ENCODE assay signal across 18 cellular contexts in genomic region chr7:92655346-92655884, GRCh38.
DNase-seq lines count a peak whose midpoint lies in the region; ATAC-seq and TF ChIP-seq lines count a peak whose summit lies in the region.
"Had no signal": no experiment of that assay in that cellular context is flagged by ENCODE, and none has a peak within 500 bp of the region (broad histone marks: within the 10 kb centered on the region; RNA-seq: fewer than 3 reads in every experiment).

No MANE protein-coding gene starts in this region.

- H3K9me3 Mint-ChIP-seq in activated CD4-positive, alpha-beta T cell treated with anti-CD3 and anti-CD28 coated beads, Interleukin-2, amount 10 ng/mL, durations not matched to agents 24 days and 14 days, result peaks cover 11% of the 10 kb centered on the region
- H3K9me3 Mint-ChIP-seq in natural killer cell treated with Interleukin-12 subunit alpha and Interleukin-12 subunit beta and Interleukin-15 and Interleukin-18, amount 100 ng/mL, for 72 hours, result peaks cover 3% of the 10 kb centered on the region
- H3K9me3 Mint-ChIP-seq in natural killer cell, result peaks cover 0 to 2% of the 10 kb centered on the region in 2 donors
- H3K9me3 Mint-ChIP-seq: CD8-positive, alpha-beta T cell had no signal

- no peak for TF ChIP-seq CTCF in natural killer cell (IDR thresholded peaks at IDR 0.05)

- H3K4me1 Mint-ChIP-seq in activated CD4-positive, alpha-beta T cell treated with anti-CD3 and anti-CD28 coated beads, Interleukin-2, amount 10 ng/mL, durations not matched to agents 24 days and 14 days, result peaks cover 54% of the 10 kb centered on the region
- peaks cover 44 to 61% of the 10 kb centered on the region in 2 donors for H3K4me1 Mint-ChIP-seq in natural killer cell treated with Interleukin-12 subunit alpha and Interleukin-12 subunit beta and Interleukin-15 and Interleukin-18, amount 100 ng/mL, for 72 hours (ENCODE audit: low read depth in 2 of 2)
- H3K4me1 Mint-ChIP-seq in natural killer cell, result peaks cover 17 to 24% of the 10 kb centered on the region in 2 donors

- H3K27ac Mint-ChIP-seq in activated CD4-positive, alpha-beta T cell treated with anti-CD3 and anti-CD28 coated beads, Interleukin-2, amount 10 ng/mL, durations not matched to agents 24 days and 14 days, result peak overlapping the region; percentile 49
- H3K27ac Mint-ChIP-seq in natural killer cell treated with Interleukin-12 subunit alpha and Interleukin-12 subunit beta and Interleukin-15 and Interleukin-18, amount 100 ng/mL, for 72 hours, result peak overlapping the region; percentile 20 to 70
- H3K27ac Mint-ChIP-seq in natural killer cell, result no peak overlapping the region
- H3K27ac Mint-ChIP-seq: CD8-positive, alpha-beta T cell had no signal

- no peak for ATAC-seq in natural killer cell treated with Interleukin-12 subunit alpha and Interleukin-12 subunit beta and Interleukin-15 and Interleukin-18, amount 100 ng/mL, for 72 hours
- ATAC-seq in natural killer cell (no peak), left lobe of liver (peak; percentile 96)
- ATAC-seq: CD8-positive, alpha-beta T cell had no signal

- peak overlapping the region; percentile 8 for H3K4me3 Mint-ChIP-seq in activated CD4-positive, alpha-beta T cell treated with anti-CD3 and anti-CD28 coated beads, Interleukin-2, amount 10 ng/mL, durations not matched to agents 24 days and 14 days
- peak overlapping the region; percentile 2 for H3K4me3 Mint-ChIP-seq in natural killer cell treated with Interleukin-12 subunit alpha and Interleukin-12 subunit beta and Interleukin-15 and Interleukin-18, amount 100 ng/mL, for 72 hours
- H3K4me3 Mint-ChIP-seq in natural killer cell, result no peak overlapping the region
- H3K4me3 Mint-ChIP-seq: CD8-positive, alpha-beta T cell had no signal

- H3K27me3 Mint-ChIP-seq in activated CD4-positive, alpha-beta T cell treated with anti-CD3 and anti-CD28 coated beads, Interleukin-2, amount 10 ng/mL, durations not matched to agents 24 days and 14 days, result no peaks in the 10 kb centered on the region
- H3K27me3 Mint-ChIP-seq in natural killer cell treated with Interleukin-12 subunit alpha and Interleukin-12 subunit beta and Interleukin-15 and Interleukin-18, amount 100 ng/mL, for 72 hours, result no peaks in the 10 kb centered on the region
- no peaks in the 10 kb centered on the region for H3K27me3 Mint-ChIP-seq in natural killer cell (ENCODE audit: low read depth in 2 of 2)

- intact Hi-C loops in activated CD4-positive, alpha-beta T cell treated with anti-CD3 and anti-CD28 coated beads, Interleukin-2, amount 10 ng/mL, durations not matched to agents 24 days and 14 days (cut with micrococcal nuclease), result no loop called here
- intact Hi-C loops in natural killer cell (cut with micrococcal nuclease), result no loop called here

- DNase-seq in activated CD4-positive, alpha-beta T cell treated with anti-CD3 and anti-CD28 coated beads, Interleukin-2, amount 10 ng/mL, durations not matched to agents 24 days and 14 days, result no peak
- DNase-seq in activated CD4-positive, alpha-beta T cell treated with anti-CD3 and anti-CD28 coated beads for 48 hours, result no peak
- no peak for DNase-seq in natural killer cell treated with Interleukin-12 subunit alpha and Interleukin-12 subunit beta and Interleukin-15 and Interleukin-18, amount 100 ng/mL, for 72 hours (ENCODE audit: low spot score)
- DNase-seq in natural killer cell, result no peak
- no peak for DNase-seq in left lobe of liver (ENCODE audit: low spot score)
- DNase-seq in NCI-H146 treated with DMSO at 0.1 percent for 48 hours (lab: John Stamatoyannopoulos, UW; ENCODE audit: unreplicated experiment), result no peak
- no peak for DNase-seq in stimulated activated CD4-positive, alpha-beta T cell treated with anti-CD3 and anti-CD28 coated beads, Interleukin-4, amount 100 ng/mL, for 1 hour
- no peak for DNase-seq in GM03348 (ENCODE audit: low spot score)
- DNase-seq: 8988T; CD8-positive, alpha-beta T cell; DMS79 treated with DMSO at 0.1 percent for 48 hours; GM23248; HCEC 1CT; NCI-H1048; NCI-H1436 treated with DMSO at 0.1 percent for 48 hours; NCI-H2081; NCI-H510A treated with DMSO at 0.1 percent for 48 hours; NCI-H82 had no signal

- H3K36me3 Mint-ChIP-seq in activated CD4-positive, alpha-beta T cell treated with anti-CD3 and anti-CD28 coated beads, Interleukin-2, amount 10 ng/mL, durations not matched to agents 24 days and 14 days (ENCODE audit: low read depth), result peaks cover 60% of the 10 kb centered on the region
- H3K36me3 Mint-ChIP-seq in natural killer cell treated with Interleukin-12 subunit alpha and Interleukin-12 subunit beta and Interleukin-15 and Interleukin-18, amount 100 ng/mL, for 72 hours, result peaks cover 35% of the 10 kb centered on the region
- H3K36me3 Mint-ChIP-seq in natural killer cell, result no peaks in the 10 kb centered on the region

Comparison
In these comparisons a context has a peak if more than half of its experiments do, and no peak if none do; other contexts are left out.
1. H3K27ac Mint-ChIP-seq: peak in activated CD4-positive, alpha-beta T cell treated with anti-CD3 and anti-CD28 coated beads, Interleukin-2, amount 10 ng/mL, durations not matched to agents 24 days and 14 days (single experiment) and natural killer cell treated with Interleukin-12 subunit alpha and Interleukin-12 subunit beta and Interleukin-15 and Interleukin-18, amount 100 ng/mL, for 72 hours (2 of 2); none in natural killer cell (0 of 2).